32 cellular contexts compared by ENCODE assay signal in genomic region chr2:64720543-64721325, GRCh38.
DNase-seq lines count a peak whose midpoint lies in the region; ATAC-seq and TF ChIP-seq lines count a peak whose summit lies in the region.
"Had no signal": no experiment of that assay in that cellular context is flagged by ENCODE, and none has a peak within 500 bp of the region (broad histone marks: within the 10 kb centered on the region; RNA-seq: fewer than 3 reads in every experiment).

No MANE protein-coding gene starts in this region.

- no peaks in the 10 kb centered on the region for H3K36me3 Mint-ChIP-seq in activated naive CD4-positive, alpha-beta T cell treated with anti-CD3 and anti-CD28 coated beads for 36 hours (ENCODE audit: low read depth)
- H3K36me3 Mint-ChIP-seq in endodermal cell (ENCODE audit: low read depth) (no peaks in the 10 kb centered on the region), nephron progenitor cell (ENCODE audit: low read depth) (no peaks in the 10 kb centered on the region)
- H3K36me3 Mint-ChIP-seq: natural killer cell treated with Interleukin-12 subunit alpha and Interleukin-12 subunit beta and Interleukin-15 and Interleukin-18, amount 100 ng/mL, for 72 hours had no signal

- no peak for DNase-seq in activated naive CD4-positive, alpha-beta T cell treated with anti-CD3 and anti-CD28 coated beads for 36 hours
- no peak for DNase-seq in activated naive CD4-positive, alpha-beta T cell treated with anti-CD3 and anti-CD28 coated beads, Interleukin-2, amount 50 U/mL, for 16 hours
- DNase-seq in endodermal cell: no peak
- no peak for DNase-seq in nephron progenitor cell
- no peak for DNase-seq in ureter (ENCODE audit: low spot score)
- DNase-seq in effector CD4-positive, alpha-beta T cell: no peak
- DNase-seq: activated B cell treated with CpG ODN at 0.5 μM for 24 hours; activated CD4-positive, alpha-beta T cell treated with anti-CD3 and anti-CD28 coated beads, Interleukin-2, amount 50 U/mL, for 48 hours; activated CD8-positive, alpha-beta memory T cell treated with anti-CD3 and anti-CD28 coated beads, Interleukin-2, amount 50 U/mL, for 48 hours; BE2C; COR-L47; DMS79; effector memory CD8-positive, alpha-beta T cell; gastrocnemius medialis; H9; hippocampal formation; immature natural killer cell; midbrain; NCI-H1048; NCI-H187 treated with DMSO at 0.1 percent for 48 hours; NCI-H526; sigmoid colon; stimulated activated naive CD8-positive, alpha-beta T cell treated with anti-CD3 and anti-CD28 coated beads, Interleukin-15, amount 100 ng/mL, for 72 hours; T1000 had no signal

- CTCF ChIA-PET in activated naive CD4-positive, alpha-beta T cell treated with anti-CD3 and anti-CD28 coated beads for 36 hours (lab: Charles Lee): interaction anchor here (0.9 to 1.6 kb wide), 4 partner anchors 28 to 198 kb away, joined by 3 to 4 read pairs (median 4); no protein-coding TSS in a partner anchor

- H3K27ac ChIP-seq in endodermal cell (ENCODE audit: low read depth, low read length): peak overlapping the region; percentile 33
- H3K27ac ChIP-seq: esophagus muscularis mucosa, gastrocnemius medialis, sigmoid colon had no signal

- H3K4me1 Mint-ChIP-seq in activated naive CD4-positive, alpha-beta T cell treated with anti-CD3 and anti-CD28 coated beads for 36 hours (ENCODE audit: low read depth): peaks cover 15% of the 10 kb centered on the region
- peaks cover 6% of the 10 kb centered on the region for H3K4me1 Mint-ChIP-seq in endodermal cell
- H3K4me1 Mint-ChIP-seq in nephron progenitor cell: peaks cover 24% of the 10 kb centered on the region
- H3K4me1 Mint-ChIP-seq: immature natural killer cell had no signal

- WGBS in endodermal cell (ENCODE audit: insufficient coverage in 1 of 2, insufficient read length in 1 of 2), 2 experiments: 92% methylated on average over 5 of the region's 5 CpGs; no CpG with 5 or more reads in 1 of the 2 experiments

- TF ChIP-seq CTCF in endodermal cell (conservative IDR thresholded peaks at IDR 0.05) (no peak), nephron progenitor cell (IDR thresholded peaks at IDR 0.05) (no peak)

- no peak overlapping the region for H3K27ac Mint-ChIP-seq in activated naive CD4-positive, alpha-beta T cell treated with anti-CD3 and anti-CD28 coated beads for 36 hours
- no peak overlapping the region for H3K27ac Mint-ChIP-seq in endodermal cell
- H3K27ac Mint-ChIP-seq in nephron progenitor cell: peak overlapping the region; percentile 32
- H3K27ac Mint-ChIP-seq: activated B cell treated with CpG ODN at 0.5 μM for 24 hours; activated T-helper 2 cell treated with anti-CD3 and anti-CD28 coated beads, Interferon-gamma antibody, Interleukin-2, Interleukin-4, amounts not matched to agents 10 μg/mL and 5 μg/mL and 100 μg/mL, durations not matched to agents 14 hours and 24 hours and 36 hours; effector memory CD8-positive, alpha-beta T cell; H9; immature natural killer cell; natural killer cell treated with Interleukin-12 subunit alpha and Interleukin-12 subunit beta and Interleukin-15 and Interleukin-18, amount 100 ng/mL, for 72 hours; stimulated activated naive CD8-positive, alpha-beta T cell treated with anti-CD3 and anti-CD28 coated beads, Interleukin-15, amount 100 ng/mL, for 72 hours had no signal

- no peaks in the 10 kb centered on the region for H3K27me3 ChIP-seq in endodermal cell (ENCODE audit: control insufficient read depth, insufficient read depth, low read length, poor library complexity, severe bottlenecking)
- H3K27me3 ChIP-seq: BE2C, esophagus muscularis mucosa, gastrocnemius medialis, sigmoid colon, tibial nerve had no signal

- ATAC-seq in HG02610 (IDR thresholded peaks at IDR 0.05; ENCODE audit: unreplicated experiment) (no peak), GM18858 (IDR thresholded peaks at IDR 0.05; ENCODE audit: unreplicated experiment) (no peak)
- ATAC-seq: effector memory CD8-positive, alpha-beta T cell; gastrocnemius medialis; GM12878; left lobe of liver; stimulated activated naive CD8-positive, alpha-beta T cell treated with anti-CD3 and anti-CD28 coated beads, Interleukin-15, amount 100 ng/mL, for 72 hours had no signal

- intact Hi-C loops in activated naive CD4-positive, alpha-beta T cell treated with anti-CD3 and anti-CD28 coated beads for 36 hours (cut with micrococcal nuclease): no loop called here

- H3K9me3 Mint-ChIP-seq in activated naive CD4-positive, alpha-beta T cell treated with anti-CD3 and anti-CD28 coated beads for 36 hours: no peaks in the 10 kb centered on the region
- H3K9me3 Mint-ChIP-seq in endodermal cell (no peaks in the 10 kb centered on the region), nephron progenitor cell (no peaks in the 10 kb centered on the region)
- H3K9me3 Mint-ChIP-seq: activated B cell treated with CpG ODN at 0.5 μM for 24 hours; activated T-helper 2 cell treated with anti-CD3 and anti-CD28 coated beads, Interferon-gamma antibody, Interleukin-2, Interleukin-4, amounts not matched to agents 10 μg/mL and 5 μg/mL and 100 μg/mL, durations not matched to agents 14 hours and 24 hours and 36 hours; effector memory CD8-positive, alpha-beta T cell; H9; immature natural killer cell; natural killer cell treated with Interleukin-12 subunit alpha and Interleukin-12 subunit beta and Interleukin-15 and Interleukin-18, amount 100 ng/mL, for 72 hours; stimulated activated naive CD8-positive, alpha-beta T cell treated with anti-CD3 and anti-CD28 coated beads, Interleukin-15, amount 100 ng/mL, for 72 hours had no signal

- H3K4me1 ChIP-seq in endodermal cell (ENCODE audit: control insufficient read depth, insufficient read depth, low read length): peaks cover 10% of the 10 kb centered on the region
- H3K4me1 ChIP-seq: BE2C, gastrocnemius medialis, sigmoid colon had no signal

- H3K36me3 ChIP-seq in endodermal cell (ENCODE audit: control insufficient read depth, insufficient read depth, low read length): no peaks in the 10 kb centered on the region
- H3K36me3 ChIP-seq: BE2C, esophagus muscularis mucosa, gastrocnemius medialis, sigmoid colon, tibial nerve had no signal

- no peaks in the 10 kb centered on the region for H3K27me3 Mint-ChIP-seq in activated naive CD4-positive, alpha-beta T cell treated with anti-CD3 and anti-CD28 coated beads for 36 hours (ENCODE audit: low read depth)
- H3K27me3 Mint-ChIP-seq in endodermal cell (ENCODE audit: insufficient read depth): no peaks in the 10 kb centered on the region
- no peaks in the 10 kb centered on the region for H3K27me3 Mint-ChIP-seq in nephron progenitor cell (ENCODE audit: low read depth, poor library complexity)
- H3K27me3 Mint-ChIP-seq: activated B cell treated with CpG ODN at 0.5 μM for 24 hours; effector memory CD8-positive, alpha-beta T cell; natural killer cell treated with Interleukin-12 subunit alpha and Interleukin-12 subunit beta and Interleukin-15 and Interleukin-18, amount 100 ng/mL, for 72 hours; stimulated activated naive CD8-positive, alpha-beta T cell treated with anti-CD3 and anti-CD28 coated beads, Interleukin-15, amount 100 ng/mL, for 72 hours had no signal

- no peaks in the 10 kb centered on the region for H3K9me3 ChIP-seq in endodermal cell (ENCODE audit: control insufficient read depth, low read length)
- H3K9me3 ChIP-seq: BE2C, esophagus muscularis mucosa, gastrocnemius medialis, sigmoid colon, tibial nerve had no signal

- H3K4me3 Mint-ChIP-seq in activated naive CD4-positive, alpha-beta T cell treated with anti-CD3 and anti-CD28 coated beads for 36 hours: peak overlapping the region; percentile 39
- H3K4me3 Mint-ChIP-seq in endodermal cell (no peak overlapping the region), nephron progenitor cell (no peak overlapping the region)
- H3K4me3 Mint-ChIP-seq: activated B cell treated with CpG ODN at 0.5 μM for 24 hours; effector memory CD8-positive, alpha-beta T cell; H9; immature natural killer cell; natural killer cell treated with Interleukin-12 subunit alpha and Interleukin-12 subunit beta and Interleukin-15 and Interleukin-18, amount 100 ng/mL, for 72 hours had no signal

- H3K9ac ChIP-seq in endodermal cell (ENCODE audit: extremely low read depth, low read length, poor library complexity, severe bottlenecking): no peak overlapping the region

- H3K4me3 ChIP-seq in endodermal cell (ENCODE audit: low read length): no peak overlapping the region
- H3K4me3 ChIP-seq: esophagus muscularis mucosa, gastrocnemius medialis, GM12878, sigmoid colon, tibial nerve had no signal
